Comparison of ENCODE assay signal across 8 cellular contexts in the genomic region with DNA sequence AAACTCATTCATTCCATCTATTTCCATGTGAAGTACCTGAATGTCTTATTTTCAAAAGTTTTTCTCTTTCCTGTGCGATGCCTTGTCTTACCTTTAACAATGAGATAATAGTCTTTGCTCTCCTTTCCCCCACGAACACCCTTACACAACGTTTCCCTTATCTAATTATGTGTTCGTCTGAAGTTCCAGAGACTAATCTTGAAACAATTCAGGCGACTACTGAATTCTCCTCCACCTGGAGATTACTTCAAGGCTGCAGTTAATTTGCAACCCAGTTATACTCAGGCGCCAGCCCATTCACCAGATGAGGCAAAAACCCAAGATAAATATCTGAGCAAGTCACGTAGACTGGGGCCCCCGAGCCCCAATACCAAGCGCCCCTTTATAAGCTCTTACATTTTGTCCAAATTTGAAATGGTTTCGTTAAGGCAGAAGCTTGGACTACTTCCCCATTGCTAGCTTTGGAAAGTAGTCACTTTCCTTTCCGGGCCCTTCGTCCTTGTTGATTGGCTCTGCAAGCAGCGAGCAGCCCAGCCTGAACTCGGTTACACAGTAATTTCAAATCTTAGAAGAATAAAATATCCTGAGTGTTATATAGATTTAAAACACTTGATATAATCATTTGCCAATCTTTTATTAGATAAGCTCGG. TPM values are rescaled to one million over a fixed set of nuclear protein-coding genes. Genes with fewer than 3 reads are reported as not detected.
DNase-seq lines count a peak whose midpoint lies in the region; ATAC-seq and TF ChIP-seq lines count a peak whose summit lies in the region.

No MANE protein-coding gene starts in this region.

- TF ChIP-seq CTCF in mammary epithelial cell (conservative IDR thresholded peaks at IDR 0.05 in 1 of 2, IDR thresholded peaks at IDR 0.05 in 1 of 2; ENCODE audit: extremely low read depth in 1 of 2, insufficient read depth in 1 of 2, low read depth in 1 of 2, low read length in 2 of 2): no peak
- no peak for TF ChIP-seq CTCF in liver (IDR thresholded peaks at IDR 0.05; ENCODE audit: low read depth, low read length, missing input control)

- ATAC-seq in GM18868 (IDR thresholded peaks at IDR 0.05; ENCODE audit: unreplicated experiment) (peak; percentile 29), HG03095 (IDR thresholded peaks at IDR 0.05; ENCODE audit: unreplicated experiment) (peak; percentile 30)

- H3K79me2 ChIP-seq in ACC112 (ENCODE audit: control insufficient read depth, insufficient read depth, low read length, unreplicated experiment) (no peaks in the 10 kb centered on the region), mammary epithelial cell (ENCODE audit: insufficient read depth, low read length) (no peaks in the 10 kb centered on the region)

- no peak for DNase-seq in SK-N-MC (ENCODE audit: low read depth, low spot score)
- DNase-seq in mammary epithelial cell: no peak
- no peak for DNase-seq in NCI-H510A (lab: John Stamatoyannopoulos, UW)

- H3K9ac ChIP-seq in SK-N-MC (ENCODE audit: insufficient read length) (peak overlapping the region; percentile 81), mammary epithelial cell (ENCODE audit: insufficient read depth, low read length) (peak overlapping the region; percentile 61), liver (ENCODE audit: low read depth in 1 of 2, low read length in 2 of 2) (peak overlapping the region; percentile 91 to 99), stomach smooth muscle (ENCODE audit: low read length in 2 of 2) (peak overlapping the region; percentile 90 to 96)

- H2AFZ ChIP-seq in ACC112 (ENCODE audit: low read length, unreplicated experiment) (peak overlapping the region; percentile 52), mammary epithelial cell (ENCODE audit: low read depth, low read length) (peak overlapping the region; percentile 100)

- no peaks in the 10 kb centered on the region for H3K9me3 ChIP-seq in SK-N-MC (ENCODE audit: low read depth, low read length)
- no peaks in the 10 kb centered on the region for H3K9me3 ChIP-seq in mammary epithelial cell (replicated peaks; ENCODE audit: insufficient read depth, low read length)
- peaks cover 2 to 4% (median 3%) of the 10 kb centered on the region in 4 donors for H3K9me3 ChIP-seq in liver (ENCODE audit: control insufficient read depth in 4 of 4, low read length in 3 of 4)
- peaks cover 0 to 3% of the 10 kb centered on the region in 2 donors for H3K9me3 ChIP-seq in stomach smooth muscle (ENCODE audit: control insufficient read depth in 2 of 2, low read length in 2 of 2)

- intact Hi-C loops in mammary epithelial cell (cut with micrococcal nuclease): no loop called here

- H3K4me3 ChIP-seq in ACC112 (ENCODE audit: low read depth, low read length): peak overlapping the region; percentile 81
- peak overlapping the region; percentile 98 for H3K4me3 ChIP-seq in SK-N-MC
- H3K4me3 ChIP-seq in mammary epithelial cell (replicated peaks in 1 of 3; ENCODE audit: insufficient read depth in 1 of 3, low read depth in 2 of 3, low read length in 3 of 3): peak overlapping the region; percentile 70 to 96 (median 87)
- peak overlapping the region; percentile 71 to 83 (median 82) for H3K4me3 ChIP-seq in liver (ENCODE audit: low read depth in 1 of 3, low read length in 3 of 3)
- peak overlapping the region; percentile 89 to 96 for H3K4me3 ChIP-seq in stomach smooth muscle (ENCODE audit: low read length in 2 of 2)

- dilution Hi-C loops in mammary epithelial cell (cut with HindIII; ENCODE audit: low sequenced_read_pairs): no loop called here

- in situ Hi-C loops in mammary epithelial cell (cut with MboI; ENCODE audit: low sequenced_read_pairs in 2 of 2): no loop called here

- H3K4me1 ChIP-seq in ACC112 (ENCODE audit: control insufficient read depth, insufficient read depth, low read length, unreplicated experiment): peaks cover 8% of the 10 kb centered on the region
- peaks cover 3% of the 10 kb centered on the region for H3K4me1 ChIP-seq in mammary epithelial cell (ENCODE audit: insufficient read depth, low read length)
- H3K4me1 ChIP-seq in liver (ENCODE audit: control insufficient read depth in 4 of 4, insufficient read depth in 4 of 4, low read length in 3 of 4): peaks cover 4 to 17% (median 9%) of the 10 kb centered on the region in 4 donors
- no peaks in the 10 kb centered on the region for H3K4me1 ChIP-seq in stomach smooth muscle (ENCODE audit: control insufficient read depth, insufficient read depth, low read length)

- H3K4me2 ChIP-seq in mammary epithelial cell (ENCODE audit: insufficient read depth, low read depth, low read length): peak overlapping the region; percentile 99

- H3K36me3 ChIP-seq in ACC112 (ENCODE audit: insufficient read depth, low read length) (no peaks in the 10 kb centered on the region), SK-N-MC (ENCODE audit: insufficient read depth, low read length) (no peaks in the 10 kb centered on the region), mammary epithelial cell (ENCODE audit: insufficient read depth, low read length) (no peaks in the 10 kb centered on the region), liver (ENCODE audit: control insufficient read depth in 4 of 4, insufficient read depth in 3 of 4, low read depth in 1 of 4, low read length in 3 of 4) (no peaks in the 10 kb centered on the region), stomach smooth muscle (ENCODE audit: control insufficient read depth in 2 of 2, insufficient read depth in 2 of 2, low read length in 2 of 2) (no peaks in the 10 kb centered on the region)

- no peak overlapping the region for H3K27ac ChIP-seq in ACC112 (ENCODE audit: low read depth, low read length)
- H3K27ac ChIP-seq in SK-N-MC: no peak overlapping the region
- H3K27ac ChIP-seq in mammary epithelial cell (ENCODE audit: insufficient read depth, low read depth, low read length): no peak overlapping the region
- peak overlapping the region; percentile 72 to 91 for H3K27ac ChIP-seq in liver (ENCODE audit: low read depth in 1 of 2, low read length in 2 of 2)
- H3K27ac ChIP-seq in stomach smooth muscle (ENCODE audit: low read length): peak overlapping the region; percentile 94

- 21% methylated on average over 12 of the region's 15 CpGs for WGBS in mammary epithelial cell (ENCODE audit: low coverage, missing lambda C conversion rate)
- WGBS in liver: 29% methylated on average over 15 of the region's 15 CpGs

- H3K27me3 ChIP-seq in ACC112 (ENCODE audit: insufficient read depth, low read length) (no peaks in the 10 kb centered on the region), mammary epithelial cell (ENCODE audit: insufficient read depth, low read length) (no peaks in the 10 kb centered on the region), liver (ENCODE audit: control insufficient read depth in 4 of 4, insufficient read depth in 4 of 4, low read length in 3 of 4) (no peaks in the 10 kb centered on the region), stomach smooth muscle (ENCODE audit: control insufficient read depth in 1 of 2, insufficient read depth in 2 of 2, low read length in 2 of 2) (no peaks in the 10 kb centered on the region)

- no peak for TF ChIP-seq RAD21 in liver (IDR thresholded peaks at IDR 0.05)

- CTCF ChIA-PET in mammary epithelial cell (lab: Charles Lee; ENCODE audit: low non-redundant PET): no interaction called here

- BruUV-seq in mammary epithelial cell (replicated peaks; lab: Mats Ljungman, UMichigan): no TSS peak

- no peaks in the 10 kb centered on the region for H4K20me1 ChIP-seq in mammary epithelial cell (ENCODE audit: insufficient read depth, low read length)

TF ChIP-seq in liver, 16 proteins besides CTCF, POLR2A, EP300 and RAD21:
- no peak for TF ChIP-seq MAX (IDR thresholded peaks at IDR 0.05)

RNA-seq across cellular contexts. Expression of gene TPK1, which starts 1.2 kb away (rescaled TPM):
- total RNA-seq in mammary epithelial cell (1 to 10 TPM; 1.3 to 2.3 TPM), liver (1 to 10 TPM; 4.2 to 7.5 TPM)
- polyA plus RNA-seq in mammary epithelial cell (1.2 TPM), liver (1 to 10 TPM; 2.2 to 2.4 TPM)
- polyA minus RNA-seq in mammary epithelial cell: not detected

Comparison
In these comparisons a context has a peak if more than half of its experiments do, and no peak if none do; other contexts are left out.
1. H3K27ac ChIP-seq: peak in liver (2 of 2) and stomach smooth muscle (single experiment); none in ACC112 (single experiment), SK-N-MC (single experiment) and mammary epithelial cell (single experiment).
2. Peak in every context shown above with its lines, with median percentiles within 50 percentile points of each other: H3K4me3 ChIP-seq and H3K9ac ChIP-seq.